In the genomic region with DNA sequence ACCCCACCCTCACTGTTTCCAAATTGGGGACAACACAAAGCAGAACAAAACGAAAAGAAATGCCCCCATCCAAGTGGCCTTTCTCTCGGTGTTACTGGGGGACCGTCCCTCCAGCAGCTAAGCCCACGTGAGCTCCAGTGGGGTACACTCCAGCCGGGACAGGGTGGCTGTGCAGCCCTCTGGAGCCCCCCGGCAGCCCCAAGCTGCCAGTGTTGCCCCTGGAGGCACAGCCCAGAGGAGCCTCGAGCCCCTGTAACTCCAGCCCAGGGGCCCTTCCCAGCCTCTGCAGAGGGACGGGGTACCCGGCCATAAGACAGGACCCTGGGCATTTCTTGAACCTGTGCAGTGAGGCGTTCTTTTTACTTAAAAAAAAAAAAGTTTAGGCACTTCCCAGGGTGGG, we compare ENCODE assay signal across 1 cellular context.
TF ChIP-seq lines count a peak whose summit lies in the region.

No MANE protein-coding gene starts in this region.

TF ChIP-seq in H1, 55 proteins besides CTCF, POLR2A, EP300 and RAD21 (continued from another document):
- TF ChIP-seq NANOG (IDR thresholded peaks at IDR 0.05; ENCODE audit: insufficient read depth, low read depth, low read length, poor library complexity, severe bottlenecking), result no peak
- TF ChIP-seq BACH1 (IDR thresholded peaks at IDR 0.05; ENCODE audit: low read length), result no peak
- TF ChIP-seq, protein P1, sequence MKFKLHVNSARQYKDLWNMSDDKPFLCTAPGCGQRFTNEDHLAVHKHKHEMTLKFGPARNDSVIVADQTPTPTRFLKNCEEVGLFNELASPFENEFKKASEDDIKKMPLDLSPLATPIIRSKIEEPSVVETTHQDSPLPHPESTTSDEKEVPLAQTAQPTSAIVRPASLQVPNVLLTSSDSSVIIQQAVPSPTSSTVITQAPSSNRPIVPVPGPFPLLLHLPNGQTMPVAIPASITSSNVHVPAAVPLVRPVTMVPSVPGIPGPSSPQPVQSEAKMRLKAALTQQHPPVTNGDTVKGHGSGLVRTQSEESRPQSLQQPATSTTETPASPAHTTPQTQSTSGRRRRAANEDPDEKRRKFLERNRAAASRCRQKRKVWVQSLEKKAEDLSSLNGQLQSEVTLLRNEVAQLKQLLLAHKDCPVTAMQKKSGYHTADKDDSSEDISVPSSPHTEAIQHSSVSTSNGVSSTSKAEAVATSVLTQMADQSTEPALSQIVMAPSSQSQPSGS (IDR thresholded peaks at IDR 0.05; ENCODE audit: low read length), result no peak
- TF ChIP-seq JUN (IDR thresholded peaks at IDR 0.05; ENCODE audit: low read depth, low read length), result no peak
- TF ChIP-seq TCF12 (IDR thresholded peaks at IDR 0.05; ENCODE audit: low read depth, low read length), result no peak
- TF ChIP-seq TAF7 (optimal IDR thresholded peaks at IDR 0.05; ENCODE audit: borderline replicate concordance, low read depth, low read length), result no peak
- no peak for TF ChIP-seq TBP (IDR thresholded peaks at IDR 0.05; ENCODE audit: low read depth, low read length)
- TF ChIP-seq RXRA (IDR thresholded peaks at IDR 0.05; ENCODE audit: insufficient read depth, low read depth, low read length), result no peak
- no peak for TF ChIP-seq SIN3A (conservative IDR thresholded peaks at IDR 0.05 in 1 of 2, IDR thresholded peaks at IDR 0.05 in 1 of 2; ENCODE audit: low read depth in 1 of 2, low read length in 2 of 2)
- TF ChIP-seq TAF1 (IDR thresholded peaks at IDR 0.05; ENCODE audit: low read depth, low read length), result no peak
- TF ChIP-seq HDAC6 (IDR thresholded peaks at IDR 0.05; ENCODE audit: low read depth, low read length), result no peak
- TF ChIP-seq SIX5 (IDR thresholded peaks at IDR 0.05; ENCODE audit: low read depth, low read length), result no peak
- no peak for TF ChIP-seq SAP30 (IDR thresholded peaks at IDR 0.05; ENCODE audit: insufficient read depth, insufficient replicate concordance, low read length)
